Comparison of ENCODE assay signal across 26 cellular contexts in the genomic region with DNA sequence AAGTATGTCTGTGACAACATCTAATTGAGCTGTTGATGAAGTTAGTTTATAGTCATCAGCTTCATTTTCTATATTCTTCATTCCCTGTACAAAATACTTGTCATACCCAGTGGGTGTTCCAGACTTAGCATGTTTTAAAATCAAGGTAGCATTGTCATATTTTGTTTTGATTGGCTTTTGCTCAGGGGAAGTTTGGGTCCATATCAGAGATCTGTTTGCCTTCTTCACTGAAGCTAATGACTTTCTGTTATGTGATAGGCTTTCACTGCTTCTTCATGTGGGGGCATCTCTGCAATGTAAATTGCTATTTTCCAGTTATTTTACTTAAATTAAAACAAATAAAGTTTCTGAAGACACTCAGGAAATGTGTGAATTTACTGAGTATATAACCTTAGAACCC.
"Had no signal": no experiment of that assay in that cellular context is flagged by ENCODE, and none has a peak within 500 bp of the region (broad histone marks: within the 10 kb centered on the region; RNA-seq: fewer than 3 reads in every experiment).

No MANE protein-coding gene starts in this region.

- H3K9me3 ChIP-seq: colonic mucosa, esophagus muscularis mucosa, esophagus squamous epithelium, gastrocnemius medialis, gastroesophageal sphincter, heart left ventricle, heart right ventricle had no signal

- H3K36me3 ChIP-seq: colonic mucosa, esophagus muscularis mucosa, esophagus squamous epithelium, gastrocnemius medialis, gastroesophageal sphincter, heart left ventricle, heart right ventricle had no signal

- H3K4me3 ChIP-seq: colonic mucosa, coronary artery, dorsolateral prefrontal cortex, esophagus muscularis mucosa, esophagus squamous epithelium, gastrocnemius medialis, gastroesophageal sphincter, heart left ventricle, heart right ventricle had no signal

- H3K4me1 ChIP-seq: colonic mucosa, esophagus muscularis mucosa, foreskin keratinocyte, gastrocnemius medialis, gastroesophageal sphincter had no signal

- DNase-seq: colonic mucosa; cortex of kidney; dermis blood vessel endothelial cell; dorsolateral prefrontal cortex; effector CD4-positive, alpha-beta T cell; effector CD8-positive, alpha-beta T cell; effector memory CD4-positive, alpha-beta T cell; effector memory CD8-positive, alpha-beta T cell; endodermal cell; erythroblast; esophagus squamous epithelium; foreskin fibroblast; foreskin keratinocyte; foreskin melanocyte; gastrocnemius medialis; glutamatergic neuron; head of caudate nucleus; heart left ventricle; heart right ventricle had no signal

- ATAC-seq: effector memory CD8-positive, alpha-beta T cell; esophagus mucosa; foreskin keratinocyte; gastrocnemius medialis; gastroesophageal sphincter; heart left ventricle; heart right ventricle had no signal

- H3K27me3 ChIP-seq: colonic mucosa, dorsolateral prefrontal cortex, esophagus muscularis mucosa, esophagus squamous epithelium, foreskin keratinocyte, gastrocnemius medialis, gastroesophageal sphincter, heart left ventricle, heart right ventricle had no signal

- FAIRE-seq: endometrium, frontal cortex had no signal

- H3K27ac ChIP-seq: colonic mucosa, coronary artery, dorsolateral prefrontal cortex, epithelial cell of prostate, esophagus muscularis mucosa, esophagus squamous epithelium, foreskin keratinocyte, gastrocnemius medialis, gastroesophageal sphincter, heart left ventricle, heart right ventricle had no signal
